In the genomic region with DNA sequence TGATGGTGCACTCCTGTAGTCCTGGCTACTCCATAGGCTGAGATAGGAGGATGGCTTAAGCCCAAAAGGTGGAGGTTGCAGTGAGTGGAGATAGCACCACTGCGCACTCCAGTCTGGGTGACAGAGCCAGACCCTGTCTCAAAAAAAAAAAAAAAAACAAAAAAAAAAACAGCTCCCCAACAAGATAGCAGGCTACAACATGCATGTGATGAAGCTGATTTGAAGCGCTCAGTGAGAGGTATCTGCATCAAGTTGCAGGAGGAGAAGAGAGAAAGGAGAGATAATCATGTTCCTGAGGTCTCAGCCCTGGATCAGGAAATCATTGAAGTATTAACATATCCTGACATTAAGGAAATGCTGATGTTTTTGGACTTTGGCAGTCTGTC, we compare ENCODE assay signal across 2 cellular contexts.
TF ChIP-seq lines count a peak whose summit lies in the region.

No MANE protein-coding gene starts in this region.

TF ChIP-seq in K562, 482 proteins besides CTCF, POLR2A, EP300 and RAD21 (continues in another document):
- TF ChIP-seq ZC3H11A (IDR thresholded peaks at IDR 0.05; ENCODE audit: low read depth, low read length) (no peak), TEAD4 (IDR thresholded peaks at IDR 0.05; ENCODE audit: low read length) (peak; percentile 7; the same call in 1 of the 2 replicates), TEAD4 (CRISPR knock-in tag; IDR thresholded peaks at IDR 0.05; ENCODE audit: borderline replicate concordance) (no peak), ZC3H8 (IDR thresholded peaks at IDR 0.05) (no peak), GTF2F1 (IDR thresholded peaks at IDR 0.05; ENCODE audit: low read depth, low read length) (no peak), ZMIZ1 (IDR thresholded peaks at IDR 0.05; ENCODE audit: low read depth in 2 of 2, low read length in 2 of 2) (peak in 1 of 2 experiments; percentile 34; a peak in 1 of 4 replicates), MGA (IDR thresholded peaks at IDR 0.05) (peak; percentile 58), ZEB2 (IDR thresholded peaks at IDR 0.05) (no peak)

TF ChIP-seq in neural cell, 6 proteins besides CTCF, POLR2A, EP300 and RAD21:
- TF ChIP-seq TAF1 (IDR thresholded peaks at IDR 0.05; ENCODE audit: low read depth) (no peak), REST (IDR thresholded peaks at IDR 0.05; ENCODE audit: borderline replicate concordance) (no peak), SMC3 (conservative IDR thresholded peaks at IDR 0.05; ENCODE audit: poor library complexity) (no peak), EZH2 (IDR thresholded peaks at IDR 0.05; ENCODE audit: borderline replicate concordance, insufficient read depth, low read length, poor library complexity, severe bottlenecking) (no peak)
